In the genomic region with DNA sequence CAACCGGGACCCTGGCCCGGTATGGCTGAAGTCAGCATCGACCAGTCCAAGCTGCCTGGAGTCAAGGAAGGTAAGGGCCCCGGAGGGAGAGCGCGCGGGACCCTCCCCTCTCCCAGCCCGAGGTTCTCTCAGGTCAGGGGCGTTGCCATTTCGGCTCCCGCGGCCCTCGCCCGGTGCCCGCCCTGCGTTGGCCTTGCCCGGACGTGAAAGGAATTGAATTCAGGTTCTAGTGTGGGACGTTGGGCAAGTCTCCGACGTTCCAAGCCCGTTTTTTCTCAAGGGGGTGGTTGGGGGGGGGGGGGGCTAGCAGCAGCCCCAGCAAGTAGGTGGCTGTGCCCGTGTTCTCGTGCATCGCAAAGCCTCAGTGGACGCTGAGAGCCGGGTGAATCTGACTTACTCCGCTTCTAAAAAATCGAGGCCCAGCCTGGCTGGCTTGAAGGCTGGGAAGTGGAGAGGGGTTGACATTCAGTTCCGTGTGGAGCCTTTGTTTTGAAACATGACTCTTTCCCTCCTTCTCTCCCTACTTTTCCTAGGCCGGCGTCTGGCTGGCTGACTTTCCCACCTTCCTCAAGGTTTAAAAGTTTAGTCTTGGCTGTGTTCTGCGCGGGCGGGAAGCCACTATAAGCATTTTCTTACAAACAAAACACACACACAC, we compare ENCODE assay signal across 1 cellular context.
A peak's percentile ranks its signal among the peaks of the same experiment; 100 is the strongest.
TF ChIP-seq lines count a peak whose summit lies in the region.

No MANE protein-coding gene starts in this region.

TF ChIP-seq in HepG2, 621 proteins besides CTCF, POLR2A, EP300 and RAD21 (continued from another document and continues in another):
- TF ChIP-seq, protein P1, sequence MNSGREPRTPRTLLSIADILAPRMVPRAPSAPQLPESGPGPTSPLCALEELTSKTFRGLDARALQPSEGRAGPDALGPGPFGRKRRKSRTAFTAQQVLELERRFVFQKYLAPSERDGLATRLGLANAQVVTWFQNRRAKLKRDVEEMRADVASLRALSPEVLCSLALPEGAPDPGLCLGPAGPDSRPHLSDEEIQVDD (CRISPR knock-in tag; IDR thresholded peaks at IDR 0.05; ENCODE audit: borderline replicate concordance) = no peak
- TF ChIP-seq ZBTB21 (CRISPR knock-in tag; IDR thresholded peaks at IDR 0.05) = no peak
- TF ChIP-seq, protein P2, sequence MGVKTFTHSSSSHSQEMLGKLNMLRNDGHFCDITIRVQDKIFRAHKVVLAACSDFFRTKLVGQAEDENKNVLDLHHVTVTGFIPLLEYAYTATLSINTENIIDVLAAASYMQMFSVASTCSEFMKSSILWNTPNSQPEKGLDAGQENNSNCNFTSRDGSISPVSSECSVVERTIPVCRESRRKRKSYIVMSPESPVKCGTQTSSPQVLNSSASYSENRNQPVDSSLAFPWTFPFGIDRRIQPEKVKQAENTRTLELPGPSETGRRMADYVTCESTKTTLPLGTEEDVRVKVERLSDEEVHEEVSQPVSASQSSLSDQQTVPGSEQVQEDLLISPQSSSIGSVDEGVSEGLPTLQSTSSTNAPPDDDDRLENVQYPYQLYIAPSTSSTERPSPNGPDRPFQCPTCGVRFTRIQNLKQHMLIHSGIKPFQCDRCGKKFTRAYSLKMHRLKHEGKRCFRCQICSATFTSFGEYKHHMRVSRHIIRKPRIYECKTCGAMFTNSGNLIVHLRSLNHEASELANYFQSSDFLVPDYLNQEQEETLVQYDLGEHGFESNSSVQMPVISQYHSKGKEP (CRISPR knock-in tag; IDR thresholded peaks at IDR 0.05) = no peak
- no peak for TF ChIP-seq KLF11 (CRISPR knock-in tag; IDR thresholded peaks at IDR 0.05)
- TF ChIP-seq ZNF367 (CRISPR knock-in tag; IDR thresholded peaks at IDR 0.05; ENCODE audit: borderline replicate concordance) = no peak
- TF ChIP-seq, protein P3, sequence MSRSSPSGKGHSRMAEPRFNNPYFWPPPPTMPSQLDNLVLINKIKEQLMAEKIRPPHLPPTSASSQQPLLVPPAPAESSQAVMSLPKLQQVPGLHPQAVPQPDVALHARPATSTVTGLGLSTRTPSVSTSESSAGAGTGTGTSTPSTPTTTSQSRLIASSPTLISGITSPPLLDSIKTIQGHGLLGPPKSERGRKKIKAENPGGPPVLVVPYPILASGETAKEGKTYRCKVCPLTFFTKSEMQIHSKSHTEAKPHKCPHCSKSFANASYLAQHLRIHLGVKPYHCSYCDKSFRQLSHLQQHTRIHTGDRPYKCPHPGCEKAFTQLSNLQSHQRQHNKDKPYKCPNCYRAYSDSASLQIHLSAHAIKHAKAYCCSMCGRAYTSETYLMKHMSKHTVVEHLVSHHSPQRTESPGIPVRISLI (CRISPR knock-in tag; IDR thresholded peaks at IDR 0.05; ENCODE audit: borderline replicate concordance) = no peak
- no peak for TF ChIP-seq MEIS2 (CRISPR knock-in tag; IDR thresholded peaks at IDR 0.05)
- TF ChIP-seq, protein P4, sequence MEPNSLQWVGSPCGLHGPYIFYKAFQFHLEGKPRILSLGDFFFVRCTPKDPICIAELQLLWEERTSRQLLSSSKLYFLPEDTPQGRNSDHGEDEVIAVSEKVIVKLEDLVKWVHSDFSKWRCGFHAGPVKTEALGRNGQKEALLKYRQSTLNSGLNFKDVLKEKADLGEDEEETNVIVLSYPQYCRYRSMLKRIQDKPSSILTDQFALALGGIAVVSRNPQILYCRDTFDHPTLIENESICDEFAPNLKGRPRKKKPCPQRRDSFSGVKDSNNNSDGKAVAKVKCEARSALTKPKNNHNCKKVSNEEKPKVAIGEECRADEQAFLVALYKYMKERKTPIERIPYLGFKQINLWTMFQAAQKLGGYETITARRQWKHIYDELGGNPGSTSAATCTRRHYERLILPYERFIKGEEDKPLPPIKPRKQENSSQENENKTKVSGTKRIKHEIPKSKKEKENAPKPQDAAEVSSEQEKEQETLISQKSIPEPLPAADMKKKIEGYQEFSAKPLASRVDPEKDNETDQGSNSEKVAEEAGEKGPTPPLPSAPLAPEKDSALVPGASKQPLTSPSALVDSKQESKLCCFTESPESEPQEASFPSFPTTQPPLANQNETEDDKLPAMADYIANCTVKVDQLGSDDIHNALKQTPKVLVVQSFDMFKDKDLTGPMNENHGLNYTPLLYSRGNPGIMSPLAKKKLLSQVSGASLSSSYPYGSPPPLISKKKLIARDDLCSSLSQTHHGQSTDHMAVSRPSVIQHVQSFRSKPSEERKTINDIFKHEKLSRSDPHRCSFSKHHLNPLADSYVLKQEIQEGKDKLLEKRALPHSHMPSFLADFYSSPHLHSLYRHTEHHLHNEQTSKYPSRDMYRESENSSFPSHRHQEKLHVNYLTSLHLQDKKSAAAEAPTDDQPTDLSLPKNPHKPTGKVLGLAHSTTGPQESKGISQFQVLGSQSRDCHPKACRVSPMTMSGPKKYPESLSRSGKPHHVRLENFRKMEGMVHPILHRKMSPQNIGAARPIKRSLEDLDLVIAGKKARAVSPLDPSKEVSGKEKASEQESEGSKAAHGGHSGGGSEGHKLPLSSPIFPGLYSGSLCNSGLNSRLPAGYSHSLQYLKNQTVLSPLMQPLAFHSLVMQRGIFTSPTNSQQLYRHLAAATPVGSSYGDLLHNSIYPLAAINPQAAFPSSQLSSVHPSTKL (CRISPR knock-in tag; IDR thresholded peaks at IDR 0.05) = no peak
- no peak for TF ChIP-seq NFYB (CRISPR knock-in tag; IDR thresholded peaks at IDR 0.05)
- no peak for TF ChIP-seq POLR2AphosphoS5 (IDR thresholded peaks at IDR 0.05; ENCODE audit: low read depth, low read length)
- no peak for TF ChIP-seq PTBP1 (IDR thresholded peaks at IDR 0.05; ENCODE audit: low read depth, low read length, poor library complexity, severe bottlenecking)
- TF ChIP-seq CCAR2 (optimal IDR thresholded peaks at IDR 0.05; ENCODE audit: low read depth, low read length) = no peak
- TF ChIP-seq RNF2 (conservative IDR thresholded peaks at IDR 0.05; ENCODE audit: low read depth) = 0 out of 2 replicates have a peak, but pooled peaks have one; percentile 18
- TF ChIP-seq EZH2 (conservative IDR thresholded peaks at IDR 0.05; ENCODE audit: low read depth, low read length) = no peak
- no peak for TF ChIP-seq ZNF720 (CRISPR knock-in tag; IDR thresholded peaks at IDR 0.05)
- TF ChIP-seq, protein P5, sequence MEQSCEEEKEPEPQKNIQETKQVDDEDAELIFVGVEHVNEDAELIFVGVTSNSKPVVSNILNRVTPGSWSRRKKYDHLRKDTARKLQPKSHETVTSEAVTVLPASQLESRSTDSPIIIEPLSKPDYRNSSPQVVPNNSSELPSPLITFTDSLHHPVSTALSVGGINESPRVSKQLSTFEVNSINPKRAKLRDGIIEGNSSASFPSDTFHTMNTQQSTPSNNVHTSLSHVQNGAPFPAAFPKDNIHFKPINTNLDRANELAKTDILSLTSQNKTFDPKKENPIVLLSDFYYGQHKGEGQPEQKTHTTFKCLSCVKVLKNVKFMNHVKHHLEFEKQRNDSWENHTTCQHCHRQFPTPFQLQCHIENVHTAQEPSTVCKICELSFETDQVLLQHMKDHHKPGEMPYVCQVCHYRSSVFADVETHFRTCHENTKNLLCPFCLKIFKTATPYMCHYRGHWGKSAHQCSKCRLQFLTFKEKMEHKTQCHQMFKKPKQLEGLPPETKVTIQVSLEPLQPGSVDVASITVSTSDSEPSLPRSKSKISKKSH (CRISPR knock-in tag; IDR thresholded peaks at IDR 0.05; ENCODE audit: borderline replicate concordance) = no peak
- TF ChIP-seq, protein P6, sequence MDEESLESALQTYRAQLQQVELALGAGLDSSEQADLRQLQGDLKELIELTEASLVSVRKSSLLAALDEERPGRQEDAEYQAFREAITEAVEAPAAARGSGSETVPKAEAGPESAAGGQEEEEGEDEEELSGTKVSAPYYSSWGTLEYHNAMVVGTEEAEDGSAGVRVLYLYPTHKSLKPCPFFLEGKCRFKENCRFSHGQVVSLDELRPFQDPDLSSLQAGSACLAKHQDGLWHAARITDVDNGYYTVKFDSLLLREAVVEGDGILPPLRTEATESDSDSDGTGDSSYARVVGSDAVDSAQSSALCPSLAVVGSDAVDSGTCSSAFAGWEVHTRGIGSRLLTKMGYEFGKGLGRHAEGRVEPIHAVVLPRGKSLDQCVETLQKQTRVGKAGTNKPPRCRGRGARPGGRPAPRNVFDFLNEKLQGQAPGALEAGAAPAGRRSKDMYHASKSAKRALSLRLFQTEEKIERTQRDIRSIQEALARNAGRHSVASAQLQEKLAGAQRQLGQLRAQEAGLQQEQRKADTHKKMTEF (CRISPR knock-in tag; IDR thresholded peaks at IDR 0.05) = no peak
- TF ChIP-seq TOE1 (CRISPR knock-in tag; IDR thresholded peaks at IDR 0.05) = no peak
- TF ChIP-seq, protein P7, sequence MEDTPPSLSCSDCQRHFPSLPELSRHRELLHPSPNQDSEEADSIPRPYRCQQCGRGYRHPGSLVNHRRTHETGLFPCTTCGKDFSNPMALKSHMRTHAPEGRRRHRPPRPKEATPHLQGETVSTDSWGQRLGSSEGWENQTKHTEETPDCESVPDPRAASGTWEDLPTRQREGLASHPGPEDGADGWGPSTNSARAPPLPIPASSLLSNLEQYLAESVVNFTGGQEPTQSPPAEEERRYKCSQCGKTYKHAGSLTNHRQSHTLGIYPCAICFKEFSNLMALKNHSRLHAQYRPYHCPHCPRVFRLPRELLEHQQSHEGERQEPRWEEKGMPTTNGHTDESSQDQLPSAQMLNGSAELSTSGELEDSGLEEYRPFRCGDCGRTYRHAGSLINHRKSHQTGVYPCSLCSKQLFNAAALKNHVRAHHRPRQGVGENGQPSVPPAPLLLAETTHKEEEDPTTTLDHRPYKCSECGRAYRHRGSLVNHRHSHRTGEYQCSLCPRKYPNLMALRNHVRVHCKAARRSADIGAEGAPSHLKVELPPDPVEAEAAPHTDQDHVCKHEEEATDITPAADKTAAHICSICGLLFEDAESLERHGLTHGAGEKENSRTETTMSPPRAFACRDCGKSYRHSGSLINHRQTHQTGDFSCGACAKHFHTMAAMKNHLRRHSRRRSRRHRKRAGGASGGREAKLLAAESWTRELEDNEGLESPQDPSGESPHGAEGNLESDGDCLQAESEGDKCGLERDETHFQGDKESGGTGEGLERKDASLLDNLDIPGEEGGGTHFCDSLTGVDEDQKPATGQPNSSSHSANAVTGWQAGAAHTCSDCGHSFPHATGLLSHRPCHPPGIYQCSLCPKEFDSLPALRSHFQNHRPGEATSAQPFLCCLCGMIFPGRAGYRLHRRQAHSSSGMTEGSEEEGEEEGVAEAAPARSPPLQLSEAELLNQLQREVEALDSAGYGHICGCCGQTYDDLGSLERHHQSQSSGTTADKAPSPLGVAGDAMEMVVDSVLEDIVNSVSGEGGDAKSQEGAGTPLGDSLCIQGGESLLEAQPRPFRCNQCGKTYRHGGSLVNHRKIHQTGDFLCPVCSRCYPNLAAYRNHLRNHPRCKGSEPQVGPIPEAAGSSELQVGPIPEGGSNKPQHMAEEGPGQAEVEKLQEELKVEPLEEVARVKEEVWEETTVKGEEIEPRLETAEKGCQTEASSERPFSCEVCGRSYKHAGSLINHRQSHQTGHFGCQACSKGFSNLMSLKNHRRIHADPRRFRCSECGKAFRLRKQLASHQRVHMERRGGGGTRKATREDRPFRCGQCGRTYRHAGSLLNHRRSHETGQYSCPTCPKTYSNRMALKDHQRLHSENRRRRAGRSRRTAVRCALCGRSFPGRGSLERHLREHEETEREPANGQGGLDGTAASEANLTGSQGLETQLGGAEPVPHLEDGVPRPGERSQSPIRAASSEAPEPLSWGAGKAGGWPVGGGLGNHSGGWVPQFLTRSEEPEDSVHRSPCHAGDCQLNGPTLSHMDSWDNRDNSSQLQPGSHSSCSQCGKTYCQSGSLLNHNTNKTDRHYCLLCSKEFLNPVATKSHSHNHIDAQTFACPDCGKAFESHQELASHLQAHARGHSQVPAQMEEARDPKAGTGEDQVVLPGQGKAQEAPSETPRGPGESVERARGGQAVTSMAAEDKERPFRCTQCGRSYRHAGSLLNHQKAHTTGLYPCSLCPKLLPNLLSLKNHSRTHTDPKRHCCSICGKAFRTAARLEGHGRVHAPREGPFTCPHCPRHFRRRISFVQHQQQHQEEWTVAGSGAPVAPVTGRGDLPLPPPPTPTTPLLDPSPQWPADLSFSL (CRISPR knock-in tag; IDR thresholded peaks at IDR 0.05) = no peak
- TF ChIP-seq ZFP1 (CRISPR knock-in tag; IDR thresholded peaks at IDR 0.05) = no peak
- TF ChIP-seq ESRRA (CRISPR knock-in tag; IDR thresholded peaks at IDR 0.05; ENCODE audit: low read depth) = no peak
- TF ChIP-seq SP2 (CRISPR knock-in tag; IDR thresholded peaks at IDR 0.05) = no peak
- TF ChIP-seq, protein P8, sequence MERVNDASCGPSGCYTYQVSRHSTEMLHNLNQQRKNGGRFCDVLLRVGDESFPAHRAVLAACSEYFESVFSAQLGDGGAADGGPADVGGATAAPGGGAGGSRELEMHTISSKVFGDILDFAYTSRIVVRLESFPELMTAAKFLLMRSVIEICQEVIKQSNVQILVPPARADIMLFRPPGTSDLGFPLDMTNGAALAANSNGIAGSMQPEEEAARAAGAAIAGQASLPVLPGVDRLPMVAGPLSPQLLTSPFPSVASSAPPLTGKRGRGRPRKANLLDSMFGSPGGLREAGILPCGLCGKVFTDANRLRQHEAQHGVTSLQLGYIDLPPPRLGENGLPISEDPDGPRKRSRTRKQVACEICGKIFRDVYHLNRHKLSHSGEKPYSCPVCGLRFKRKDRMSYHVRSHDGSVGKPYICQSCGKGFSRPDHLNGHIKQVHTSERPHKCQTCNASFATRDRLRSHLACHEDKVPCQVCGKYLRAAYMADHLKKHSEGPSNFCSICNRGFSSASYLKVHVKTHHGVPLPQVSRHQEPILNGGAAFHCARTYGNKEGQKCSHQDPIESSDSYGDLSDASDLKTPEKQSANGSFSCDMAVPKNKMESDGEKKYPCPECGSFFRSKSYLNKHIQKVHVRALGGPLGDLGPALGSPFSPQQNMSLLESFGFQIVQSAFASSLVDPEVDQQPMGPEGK (CRISPR knock-in tag; IDR thresholded peaks at IDR 0.05) = peak; percentile 37; the same call in 1 of the 2 replicates
- 0 out of 2 replicates have a peak, but pooled peaks have one; percentile 5 for TF ChIP-seq ZFP82 (CRISPR knock-in tag; IDR thresholded peaks at IDR 0.05; ENCODE audit: borderline replicate concordance)
- TF ChIP-seq DR1 (CRISPR knock-in tag; IDR thresholded peaks at IDR 0.05) = no peak
- TF ChIP-seq, protein P9, sequence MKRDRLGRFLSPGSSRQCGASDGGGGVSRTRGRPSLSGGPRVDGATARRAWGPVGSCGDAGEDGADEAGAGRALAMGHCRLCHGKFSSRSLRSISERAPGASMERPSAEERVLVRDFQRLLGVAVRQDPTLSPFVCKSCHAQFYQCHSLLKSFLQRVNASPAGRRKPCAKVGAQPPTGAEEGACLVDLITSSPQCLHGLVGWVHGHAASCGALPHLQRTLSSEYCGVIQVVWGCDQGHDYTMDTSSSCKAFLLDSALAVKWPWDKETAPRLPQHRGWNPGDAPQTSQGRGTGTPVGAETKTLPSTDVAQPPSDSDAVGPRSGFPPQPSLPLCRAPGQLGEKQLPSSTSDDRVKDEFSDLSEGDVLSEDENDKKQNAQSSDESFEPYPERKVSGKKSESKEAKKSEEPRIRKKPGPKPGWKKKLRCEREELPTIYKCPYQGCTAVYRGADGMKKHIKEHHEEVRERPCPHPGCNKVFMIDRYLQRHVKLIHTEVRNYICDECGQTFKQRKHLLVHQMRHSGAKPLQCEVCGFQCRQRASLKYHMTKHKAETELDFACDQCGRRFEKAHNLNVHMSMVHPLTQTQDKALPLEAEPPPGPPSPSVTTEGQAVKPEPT (CRISPR knock-in tag; IDR thresholded peaks at IDR 0.05; ENCODE audit: low read depth) = no peak
- no peak for TF ChIP-seq PRPF4 (IDR thresholded peaks at IDR 0.05; ENCODE audit: low read depth, low read length, poor library complexity, severe bottlenecking)
- TF ChIP-seq STAT5B (CRISPR knock-in tag; IDR thresholded peaks at IDR 0.05) = no peak
- TF ChIP-seq, protein P10, sequence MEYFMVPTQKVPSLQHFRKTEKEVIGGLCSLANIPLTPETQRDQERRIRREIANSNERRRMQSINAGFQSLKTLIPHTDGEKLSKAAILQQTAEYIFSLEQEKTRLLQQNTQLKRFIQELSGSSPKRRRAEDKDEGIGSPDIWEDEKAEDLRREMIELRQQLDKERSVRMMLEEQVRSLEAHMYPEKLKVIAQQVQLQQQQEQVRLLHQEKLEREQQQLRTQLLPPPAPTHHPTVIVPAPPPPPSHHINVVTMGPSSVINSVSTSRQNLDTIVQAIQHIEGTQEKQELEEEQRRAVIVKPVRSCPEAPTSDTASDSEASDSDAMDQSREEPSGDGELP (IDR thresholded peaks at IDR 0.05; ENCODE audit: borderline replicate concordance, low read depth) = no peak
- TF ChIP-seq, protein P11, sequence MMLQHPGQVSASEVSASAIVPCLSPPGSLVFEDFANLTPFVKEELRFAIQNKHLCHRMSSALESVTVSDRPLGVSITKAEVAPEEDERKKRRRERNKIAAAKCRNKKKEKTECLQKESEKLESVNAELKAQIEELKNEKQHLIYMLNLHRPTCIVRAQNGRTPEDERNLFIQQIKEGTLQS (CRISPR knock-in tag; IDR thresholded peaks at IDR 0.05) = no peak
